In the genomic region with DNA sequence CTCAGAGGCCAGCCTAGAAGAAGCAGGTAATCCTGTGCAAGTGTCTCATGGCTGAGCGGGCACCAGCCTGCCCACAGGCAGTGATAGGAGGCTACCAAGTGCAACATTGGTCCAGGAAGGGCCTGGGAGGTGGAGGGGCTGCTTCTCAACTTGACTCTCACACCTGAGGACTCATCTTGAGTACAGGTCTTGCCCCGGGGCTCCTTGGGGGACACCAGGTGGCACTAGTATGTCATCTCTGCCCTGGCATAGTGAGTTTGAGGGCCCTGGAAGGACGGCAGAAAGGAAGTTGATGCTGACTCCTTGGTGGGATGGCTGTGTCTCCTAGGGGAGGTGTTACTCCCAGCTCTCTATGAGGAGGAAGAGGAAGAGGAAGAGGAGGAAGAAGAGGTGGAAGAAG, we compare ENCODE assay signal across 1 cellular context.
TF ChIP-seq lines count a peak whose summit lies in the region.

No MANE protein-coding gene starts in this region.

TF ChIP-seq in HCT116, 20 proteins besides CTCF, POLR2A, EP300 and RAD21:
- no peak for TF ChIP-seq CEBPB (IDR thresholded peaks at IDR 0.05; ENCODE audit: low read depth)
- no peak for TF ChIP-seq TCF7L2 (IDR thresholded peaks at IDR 0.05; ENCODE audit: borderline replicate concordance, extremely low read depth, insufficient read depth, insufficient read length)
- no peak for TF ChIP-seq ELF1 (IDR thresholded peaks at IDR 0.05; ENCODE audit: borderline replicate concordance, low read depth)
- TF ChIP-seq, protein P1, sequence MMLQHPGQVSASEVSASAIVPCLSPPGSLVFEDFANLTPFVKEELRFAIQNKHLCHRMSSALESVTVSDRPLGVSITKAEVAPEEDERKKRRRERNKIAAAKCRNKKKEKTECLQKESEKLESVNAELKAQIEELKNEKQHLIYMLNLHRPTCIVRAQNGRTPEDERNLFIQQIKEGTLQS (IDR thresholded peaks at IDR 0.05) = no peak
- TF ChIP-seq, protein P2, sequence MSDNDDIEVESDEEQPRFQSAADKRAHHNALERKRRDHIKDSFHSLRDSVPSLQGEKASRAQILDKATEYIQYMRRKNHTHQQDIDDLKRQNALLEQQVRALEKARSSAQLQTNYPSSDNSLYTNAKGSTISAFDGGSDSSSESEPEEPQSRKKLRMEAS (IDR thresholded peaks at IDR 0.05) = no peak
